In genomic region chr21:36504067-36505058, GRCh38 we compare ENCODE assay signal across 8 cellular contexts. TPM values are rescaled to one million over a fixed set of nuclear protein-coding genes. Genes with fewer than 3 reads are reported as not detected.
A peak's percentile ranks its signal among the peaks of the same experiment; 100 is the strongest.
DNase-seq lines count a peak whose midpoint lies in the region; FAIRE-seq and TF ChIP-seq lines count a peak whose summit lies in the region.

No MANE protein-coding gene starts in this region.

- H3K36me3 Mint-ChIP-seq in CD14-positive monocyte = no peaks in the 10 kb centered on the region
- H3K36me3 Mint-ChIP-seq in immature natural killer cell = no peaks in the 10 kb centered on the region

- H3K27ac Mint-ChIP-seq in CD14-positive monocyte (no peak overlapping the region), immature natural killer cell (no peak overlapping the region)

- H3K4me1 ChIP-seq in NT2/D1 (ENCODE audit: insufficient read depth, insufficient read length) = peaks cover 5% of the 10 kb centered on the region

- intact Hi-C loops in CD14-positive monocyte (cut with micrococcal nuclease) = loop anchor here (2.0 to 10.0 kb wide), 3 partner anchors 80 to 423 kb away; no protein-coding TSS in a partner anchor

- no peak overlapping the region for H3K4me3 ChIP-seq in NT2/D1 (ENCODE audit: insufficient read length, low read depth)

- H3K27me3 ChIP-seq in NT2/D1 (ENCODE audit: insufficient read depth, insufficient read length) = no peaks in the 10 kb centered on the region

- no peaks in the 10 kb centered on the region for H3K36me3 ChIP-seq in NT2/D1 (ENCODE audit: insufficient read depth, insufficient read length, low read length)

- H3K9ac ChIP-seq in NT2/D1 (ENCODE audit: insufficient read length, low read depth) = no peak overlapping the region

- H3K27me3 Mint-ChIP-seq in CD14-positive monocyte (ENCODE audit: low read depth in 3 of 3) (peaks cover 0 to 6% (median 2%) of the 10 kb centered on the region in 3 donors), immature natural killer cell (ENCODE audit: low read depth in 3 of 3) (peaks cover 2 to 8% (median 2%) of the 10 kb centered on the region in 3 donors)

- peak; percentile 65 for FAIRE-seq in GM19239 (lab: Jason Lieb, UNC)

- H3K4me3 Mint-ChIP-seq in CD14-positive monocyte (no peak overlapping the region), immature natural killer cell (no peak overlapping the region)

- DNase-seq in CD14-positive monocyte (ENCODE audit: low spot score) (no peak), GM19239 (ENCODE audit: insufficient read length, low spot score) (no peak), NT2/D1 (ENCODE audit: low read depth, low spot score) (peak; percentile 59), amniotic stem cell (lab: John Stamatoyannopoulos, UW) (peak; percentile 17), immature natural killer cell (peak; percentile 41 to 52 (median 52)), HuH-7.5 (ENCODE audit: low spot score) (no peak), ecto neural progenitor cell (ENCODE audit: low spot score) (no peak)
- peak; percentile 36 to 43 for DNase-seq in stimulated activated CD4-positive, alpha-beta T cell treated with anti-CD3 and anti-CD28 coated beads, Interleukin-2, amount 100 ng/mL, for 48 hours

- H3K4me1 Mint-ChIP-seq in CD14-positive monocyte = no peaks in the 10 kb centered on the region
- H3K4me1 Mint-ChIP-seq in immature natural killer cell = peaks cover 23 to 42% of the 10 kb centered on the region in 2 donors

- H3K9me3 Mint-ChIP-seq in CD14-positive monocyte (peaks cover 0 to 4% (median 0%) of the 10 kb centered on the region in 7 donors), immature natural killer cell (peaks cover 0 to 1% (median 0%) of the 10 kb centered on the region in 6 donors)

- no peaks in the 10 kb centered on the region for H3K9me3 ChIP-seq in NT2/D1 (ENCODE audit: insufficient read depth, low read length)

- TF ChIP-seq CTCF in CD14-positive monocyte (IDR thresholded peaks at IDR 0.05) = peak; percentile 99

RNA-seq across cellular contexts. Expression of gene CLDN14, which starts 24.4 kb away (rescaled TPM):
- polyA plus RNA-seq in CD14-positive monocyte = not detected
- not detected for polyA plus RNA-seq in immature natural killer cell

Comparison
In these comparisons a context has a peak if more than half of its experiments do, and no peak if none do; other contexts are left out.
1. DNase-seq: peak in NT2/D1 (single experiment), amniotic stem cell (single experiment), immature natural killer cell (3 of 3) and stimulated activated CD4-positive, alpha-beta T cell treated with anti-CD3 and anti-CD28 coated beads, Interleukin-2, amount 100 ng/mL, for 48 hours (2 of 2); none in CD14-positive monocyte (single experiment), GM19239 (single experiment), HuH-7.5 (single experiment) and ecto neural progenitor cell (single experiment).